In genomic region chr20:34876161-34877001, GRCh38 we compare ENCODE assay signal across 8 cellular contexts. TPM values are rescaled to one million over a fixed set of nuclear protein-coding genes. Genes with fewer than 3 reads are reported as not detected.
DNase-seq lines count a peak whose midpoint lies in the region; ATAC-seq and TF ChIP-seq lines count a peak whose summit lies in the region.

TSS of gene ACSS2 (plus strand) at chr20:34876612. CDS start at chr20:34876646, 34 bp downstream.

- no peaks in the 10 kb centered on the region for H3K9me2 ChIP-seq in DOHH2 (replicated peaks; ENCODE audit: control insufficient read depth, low read length)
- H3K9me2 ChIP-seq in neural cell (ENCODE audit: insufficient read depth, low read length): no peaks in the 10 kb centered on the region

- no peaks in the 10 kb centered on the region for H3K79me2 ChIP-seq in DOHH2 (ENCODE audit: control insufficient read depth, low read length)
- peaks cover 12% of the 10 kb centered on the region for H3K79me2 ChIP-seq in neural cell (replicated peaks; ENCODE audit: insufficient read depth, low read length)

- TF ChIP-seq CTCF in DOHH2 (IDR thresholded peaks at IDR 0.05; ENCODE audit: low read depth, low read length, poor library complexity, severe bottlenecking): no peak
- no peak for TF ChIP-seq CTCF in fibroblast of villous mesenchyme (IDR thresholded peaks at IDR 0.05; ENCODE audit: insufficient read depth, low read depth, low read length)
- TF ChIP-seq CTCF in neural cell (IDR thresholded peaks at IDR 0.05; ENCODE audit: poor library complexity, severe bottlenecking): peak; percentile 7

- peak within 1 kb of the TSS; percentile 64 for H3K9ac ChIP-seq in neural cell (ENCODE audit: low read length)

- no peak for TF ChIP-seq EP300 in neural cell (conservative IDR thresholded peaks at IDR 0.05; ENCODE audit: poor library complexity, severe bottlenecking)

- H3K9me3 Mint-ChIP-seq in stimulated activated naive CD8-positive, alpha-beta T cell treated with anti-CD3 and anti-CD28 coated beads, Interleukin-15, amount 100 ng/mL, for 72 hours: no peaks in the 10 kb centered on the region

- no peaks in the 10 kb centered on the region for H3K9me3 ChIP-seq in DOHH2 (ENCODE audit: control insufficient read depth, insufficient read depth, low read length)
- no peaks in the 10 kb centered on the region for H3K9me3 ChIP-seq in MG63
- no peaks in the 10 kb centered on the region for H3K9me3 ChIP-seq in neural cell (ENCODE audit: low read length)

- DNase-seq in H4 (ENCODE audit: low spot score) (peak; percentile 95), MG63 (peak; percentile 98), SIG-M5 treated with dmso at 0.1 percent for 504 hours (lab: John Stamatoyannopoulos, UW; ENCODE audit: unreplicated experiment) (peak; percentile 99), activated gamma-delta T cell treated with Interleukin-2 at 50 U/mL for 16 hours (peak; percentile 92), fibroblast of villous mesenchyme (ENCODE audit: low read depth) (peak; percentile 99)
- peak; percentile 93 to 96 for DNase-seq in stimulated activated naive CD8-positive, alpha-beta T cell treated with anti-CD3 and anti-CD28 coated beads, Interleukin-15, amount 100 ng/mL, for 72 hours

- H3K27me3 ChIP-seq in DOHH2 (ENCODE audit: control insufficient read depth, low read length): peaks cover 42% of the 10 kb centered on the region
- H3K27me3 ChIP-seq in MG63: peaks cover 6% of the 10 kb centered on the region; the same call in 1 of the 2 replicates
- H3K27me3 ChIP-seq in neural cell (ENCODE audit: insufficient read depth, low read depth, low read length): no peaks in the 10 kb centered on the region

- peaks cover 56% of the 10 kb centered on the region for H3K4me1 Mint-ChIP-seq in stimulated activated naive CD8-positive, alpha-beta T cell treated with anti-CD3 and anti-CD28 coated beads, Interleukin-15, amount 100 ng/mL, for 72 hours

- H3K27ac Mint-ChIP-seq in stimulated activated naive CD8-positive, alpha-beta T cell treated with anti-CD3 and anti-CD28 coated beads, Interleukin-15, amount 100 ng/mL, for 72 hours: peak within 1 kb of the TSS; percentile 89 to 95

- peak within 1 kb of the TSS; percentile 14 for H2AFZ ChIP-seq in neural cell (ENCODE audit: low read depth, low read length)

- H3K27me3 Mint-ChIP-seq in stimulated activated naive CD8-positive, alpha-beta T cell treated with anti-CD3 and anti-CD28 coated beads, Interleukin-15, amount 100 ng/mL, for 72 hours: no peaks in the 10 kb centered on the region

- H3K27ac ChIP-seq in DOHH2 (ENCODE audit: low read depth, low read length) (no peak within 1 kb of the TSS), neural cell (ENCODE audit: low read length) (peak within 1 kb of the TSS; percentile 28)

- peaks cover 33% of the 10 kb centered on the region for H3K4me1 ChIP-seq in DOHH2 (ENCODE audit: control insufficient read depth, low read length)

- ATAC-seq in stimulated activated naive CD8-positive, alpha-beta T cell treated with anti-CD3 and anti-CD28 coated beads, Interleukin-15, amount 100 ng/mL, for 72 hours: peak; percentile 87

- H3K4me3 Mint-ChIP-seq in stimulated activated naive CD8-positive, alpha-beta T cell treated with anti-CD3 and anti-CD28 coated beads, Interleukin-15, amount 100 ng/mL, for 72 hours: peak within 1 kb of the TSS; percentile 97 to 98

- H4K20me1 ChIP-seq in DOHH2 (ENCODE audit: control insufficient read depth, insufficient read depth, low read depth, low read length): no peaks in the 10 kb centered on the region
- H4K20me1 ChIP-seq in neural cell (ENCODE audit: insufficient read depth): no peaks in the 10 kb centered on the region

- H3F3A ChIP-seq in DOHH2 (ENCODE audit: control insufficient read depth, insufficient read depth) (no peaks in the 10 kb centered on the region), neural cell (ENCODE audit: insufficient read depth, low read length, poor library complexity, severe bottlenecking) (no peaks in the 10 kb centered on the region)

- H3K4me3 ChIP-seq in DOHH2 (ENCODE audit: low read length): peak within 1 kb of the TSS; percentile 76
- H3K4me3 ChIP-seq in MG63: peak within 1 kb of the TSS; percentile 70
- peak within 1 kb of the TSS; percentile 88 for H3K4me3 ChIP-seq in fibroblast of villous mesenchyme (ENCODE audit: low read depth, low read length)
- peak within 1 kb of the TSS; percentile 77 for H3K4me3 ChIP-seq in neural cell (ENCODE audit: low read length)

- no peak for TF ChIP-seq RAD21 in neural cell (conservative IDR thresholded peaks at IDR 0.05)

- H3K36me3 ChIP-seq in DOHH2 (ENCODE audit: control insufficient read depth, low read length) (no peaks in the 10 kb centered on the region), MG63 (no peaks in the 10 kb centered on the region), neural cell (ENCODE audit: insufficient read depth, low read length) (no peaks in the 10 kb centered on the region)

- H3K4me2 ChIP-seq in DOHH2 (ENCODE audit: low read length) (peak within 1 kb of the TSS; percentile 89), neural cell (ENCODE audit: low read length) (peak within 1 kb of the TSS; percentile 45)

TF ChIP-seq in neural cell, 6 proteins besides CTCF, POLR2A, EP300 and RAD21:
- TF ChIP-seq TAF1 (IDR thresholded peaks at IDR 0.05; ENCODE audit: low read depth) (peak; percentile 25), MXI1 (conservative IDR thresholded peaks at IDR 0.05; ENCODE audit: poor library complexity, severe bottlenecking) (no peak), POLR2AphosphoS5 (IDR thresholded peaks at IDR 0.05) (peak; percentile 27), SMC3 (conservative IDR thresholded peaks at IDR 0.05; ENCODE audit: poor library complexity) (peak; percentile 13)

RNA-seq across cellular contexts. Expression of gene ACSS2, which starts in this region (rescaled TPM):
- total RNA-seq in H4 (2014; rRNA removed; shearing (Covaris generic)): 14.1 and 18.5 TPM in 2 replicates
- total RNA-seq in MG63 (2014; rRNA removed; shearing (Covaris generic); ENCODE audit: low replicate concordance): 24.8 and 31.8 TPM in 2 replicates
- total RNA-seq in fibroblast of villous mesenchyme: 101 and 102 TPM in 2 replicates
- 12.3 and 27.7 TPM in 2 replicates for polyA plus RNA-seq in neural cell
- polyA minus RNA-seq in neural cell: 13.7 and 17.3 TPM in 2 replicates
